Comparison of ENCODE assay signal across 15 cellular contexts in genomic region chr7:11077816-11078215, GRCh38.
A peak's percentile ranks its signal among the peaks of the same experiment; 100 is the strongest.
DNase-seq lines count a peak whose midpoint lies in the region; ATAC-seq, FAIRE-seq and TF ChIP-seq lines count a peak whose summit lies in the region.
"Had no signal": no experiment of that assay in that cellular context is flagged by ENCODE, and none has a peak within 500 bp of the region (broad histone marks: within the 10 kb centered on the region; RNA-seq: fewer than 3 reads in every experiment).

No MANE protein-coding gene starts in this region.

- POLR2A ChIA-PET in AG04449 (lab: Yijun Ruan, JAX) (interaction anchor here (0.6 kb wide), 1 partner anchor 44 kb away, joined by 3 read pairs; no protein-coding TSS in a partner anchor), OCI-LY7 (lab: Charles Lee) (interaction anchor here (0.6 to 1.2 kb wide), 5 partner anchors 16 to 50 kb away, joined by 3 to 5 read pairs (median 3); no protein-coding TSS in a partner anchor)

- H3K9me3 ChIP-seq in OCI-LY7 (ENCODE audit: low read length): no peaks in the 10 kb centered on the region
- H3K9me3 ChIP-seq in upper lobe of left lung: no peaks in the 10 kb centered on the region
- H3K9me3 ChIP-seq: MG63 had no signal

- H3K4me3 ChIP-seq in AG04449 (ENCODE audit: low read depth, low read length): no peak overlapping the region
- no peak overlapping the region for H3K4me3 ChIP-seq in OCI-LY7 (ENCODE audit: low read depth, low read length, poor library complexity, severe bottlenecking)
- no peak overlapping the region for H3K4me3 ChIP-seq in upper lobe of left lung
- H3K4me3 ChIP-seq in coronary artery: no peak overlapping the region
- H3K4me3 ChIP-seq: MG63 had no signal

- H3K9me3 Mint-ChIP-seq in chondrocyte (ENCODE audit: low read depth): peaks cover 5% of the 10 kb centered on the region

- CTCF ChIA-PET in AG04449 (lab: Yijun Ruan, JAX) (no interaction called here), OCI-LY7 (lab: Charles Lee; ENCODE audit: unreplicated experiment) (no interaction called here)

- no peaks in the 10 kb centered on the region for H3K27me3 ChIP-seq in upper lobe of left lung
- H3K27me3 ChIP-seq: MG63 had no signal

- H2AFZ ChIP-seq in OCI-LY7 (ENCODE audit: low read length): no peak overlapping the region

- FAIRE-seq in GM18507 (lab: Jason Lieb, UNC): peak; percentile 55

- intact Hi-C loops in OCI-LY7 (cut with micrococcal nuclease; ENCODE audit: unreplicated experiment): no loop called here

- DNase-seq in AG04449 (ENCODE audit: low read depth, low spot score): peak; percentile 3
- no peak for DNase-seq in GM18507 (ENCODE audit: extremely low spot score, insufficient read length, low read depth)
- no peak for DNase-seq in OCI-LY7 (ENCODE audit: low spot score)
- DNase-seq in chondrocyte (ENCODE audit: low spot score): no peak
- no peak for DNase-seq in NCI-H69 (lab: John Stamatoyannopoulos, UW)
- no peak for DNase-seq in occipital lobe (lab: John Stamatoyannopoulos, UW)
- DNase-seq in upper lobe of left lung: no peak
- DNase-seq in coronary artery (ENCODE audit: low spot score): no peak
- DNase-seq: C1 segment of cervical spinal cord, DND-41, GF-D8, MG63, NCI-H187, NCI-H446 had no signal

- H3K27me3 Mint-ChIP-seq in chondrocyte (ENCODE audit: low read depth): no peaks in the 10 kb centered on the region

- no peak overlapping the region for H3K27ac ChIP-seq in OCI-LY7 (ENCODE audit: low read depth, low read length, poor library complexity, severe bottlenecking)
- no peak overlapping the region for H3K27ac ChIP-seq in upper lobe of left lung
- H3K27ac ChIP-seq in coronary artery: no peak overlapping the region
- H3K27ac ChIP-seq: RWPE1 had no signal

- TF ChIP-seq EP300 in upper lobe of left lung (IDR thresholded peaks at IDR 0.05): no peak

- ATAC-seq in upper lobe of left lung (ENCODE audit: low FRiP score in 2 of 2): no peak

- no peak for TF ChIP-seq POLR2A in upper lobe of left lung (IDR thresholded peaks at IDR 0.05)

- TF ChIP-seq CTCF in AG04449 (IDR thresholded peaks at IDR 0.05; ENCODE audit: insufficient read depth, low read length, missing control alignments) (no peak), OCI-LY7 (conservative IDR thresholded peaks at IDR 0.05; ENCODE audit: low read length) (no peak), chondrocyte (IDR thresholded peaks at IDR 0.05) (no peak), upper lobe of left lung (IDR thresholded peaks at IDR 0.05) (no peak), coronary artery (IDR thresholded peaks at IDR 0.05) (no peak)

- H3K4me2 ChIP-seq in OCI-LY7 (ENCODE audit: low read length): no peak overlapping the region

- TSS peak; percentile 8 for BruUV-seq in OCI-LY7 (replicated peaks; lab: Mats Ljungman, UMichigan)

- H3K36me3 ChIP-seq in OCI-LY7 (ENCODE audit: insufficient read depth, low read length) (no peaks in the 10 kb centered on the region; the same call in none of the 2 replicates), upper lobe of left lung (no peaks in the 10 kb centered on the region)

- H3K4me3 Mint-ChIP-seq in chondrocyte (ENCODE audit: unreplicated experiment): no peak overlapping the region

- H3K4me1 ChIP-seq in OCI-LY7 (ENCODE audit: insufficient read depth, low read length, poor library complexity, severe bottlenecking) (no peaks in the 10 kb centered on the region), upper lobe of left lung (no peaks in the 10 kb centered on the region)

- no peaks in the 10 kb centered on the region for H3K79me2 ChIP-seq in OCI-LY7 (ENCODE audit: insufficient read depth, low read depth, low read length)

- H3K36me3 Mint-ChIP-seq in chondrocyte (ENCODE audit: low read depth): peaks cover 9% of the 10 kb centered on the region

- H4K20me1 ChIP-seq in OCI-LY7 (ENCODE audit: insufficient read depth, low read length): no peaks in the 10 kb centered on the region

- H3K4me1 Mint-ChIP-seq in chondrocyte (ENCODE audit: low read depth): peaks cover 14% of the 10 kb centered on the region

- H3K27ac Mint-ChIP-seq in chondrocyte (ENCODE audit: unreplicated experiment): peak overlapping the region; percentile 12

- no peaks in the 10 kb centered on the region for H3K9me2 ChIP-seq in OCI-LY7 (ENCODE audit: insufficient read depth, low read length)

- 84 to 86% methylated on average over 2 of the region's 2 CpGs for WGBS in upper lobe of left lung, 2 donors
